1 cellular context compared by ENCODE assay signal in the genomic region with DNA sequence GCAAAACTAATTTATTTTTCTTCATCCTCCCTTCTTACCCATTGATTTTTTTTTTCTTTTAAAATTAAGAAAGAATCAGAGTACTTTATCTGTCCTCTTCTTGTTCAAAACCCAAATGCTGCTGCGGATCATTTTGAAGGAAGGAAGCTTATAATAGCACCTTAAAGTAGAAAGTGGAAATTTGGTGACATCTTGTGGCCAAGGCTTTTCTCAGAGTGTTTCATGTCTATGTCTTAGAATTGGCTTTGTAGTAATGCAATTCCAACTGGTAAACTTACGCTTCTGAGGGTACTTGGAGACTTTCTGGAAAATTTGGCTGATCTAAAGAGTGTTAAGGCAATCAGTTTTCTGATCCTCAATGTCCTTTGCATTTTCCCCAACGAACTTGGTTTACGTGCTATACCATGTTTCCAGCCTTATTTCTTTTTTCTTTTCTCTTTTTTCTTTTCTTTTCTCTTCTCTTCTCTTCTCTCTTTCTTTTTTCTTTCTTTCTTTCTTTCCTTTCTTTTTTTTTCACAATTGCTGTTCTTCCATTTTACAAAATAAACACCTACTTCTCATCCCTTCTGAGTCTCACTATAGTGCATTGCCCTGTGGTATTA.
TF ChIP-seq lines count a peak whose summit lies in the region.

No MANE protein-coding gene starts in this region.

TF ChIP-seq in GM23338, 12 proteins besides CTCF, POLR2A, EP300 and RAD21 (continued from another document):
- TF ChIP-seq, protein P1, sequence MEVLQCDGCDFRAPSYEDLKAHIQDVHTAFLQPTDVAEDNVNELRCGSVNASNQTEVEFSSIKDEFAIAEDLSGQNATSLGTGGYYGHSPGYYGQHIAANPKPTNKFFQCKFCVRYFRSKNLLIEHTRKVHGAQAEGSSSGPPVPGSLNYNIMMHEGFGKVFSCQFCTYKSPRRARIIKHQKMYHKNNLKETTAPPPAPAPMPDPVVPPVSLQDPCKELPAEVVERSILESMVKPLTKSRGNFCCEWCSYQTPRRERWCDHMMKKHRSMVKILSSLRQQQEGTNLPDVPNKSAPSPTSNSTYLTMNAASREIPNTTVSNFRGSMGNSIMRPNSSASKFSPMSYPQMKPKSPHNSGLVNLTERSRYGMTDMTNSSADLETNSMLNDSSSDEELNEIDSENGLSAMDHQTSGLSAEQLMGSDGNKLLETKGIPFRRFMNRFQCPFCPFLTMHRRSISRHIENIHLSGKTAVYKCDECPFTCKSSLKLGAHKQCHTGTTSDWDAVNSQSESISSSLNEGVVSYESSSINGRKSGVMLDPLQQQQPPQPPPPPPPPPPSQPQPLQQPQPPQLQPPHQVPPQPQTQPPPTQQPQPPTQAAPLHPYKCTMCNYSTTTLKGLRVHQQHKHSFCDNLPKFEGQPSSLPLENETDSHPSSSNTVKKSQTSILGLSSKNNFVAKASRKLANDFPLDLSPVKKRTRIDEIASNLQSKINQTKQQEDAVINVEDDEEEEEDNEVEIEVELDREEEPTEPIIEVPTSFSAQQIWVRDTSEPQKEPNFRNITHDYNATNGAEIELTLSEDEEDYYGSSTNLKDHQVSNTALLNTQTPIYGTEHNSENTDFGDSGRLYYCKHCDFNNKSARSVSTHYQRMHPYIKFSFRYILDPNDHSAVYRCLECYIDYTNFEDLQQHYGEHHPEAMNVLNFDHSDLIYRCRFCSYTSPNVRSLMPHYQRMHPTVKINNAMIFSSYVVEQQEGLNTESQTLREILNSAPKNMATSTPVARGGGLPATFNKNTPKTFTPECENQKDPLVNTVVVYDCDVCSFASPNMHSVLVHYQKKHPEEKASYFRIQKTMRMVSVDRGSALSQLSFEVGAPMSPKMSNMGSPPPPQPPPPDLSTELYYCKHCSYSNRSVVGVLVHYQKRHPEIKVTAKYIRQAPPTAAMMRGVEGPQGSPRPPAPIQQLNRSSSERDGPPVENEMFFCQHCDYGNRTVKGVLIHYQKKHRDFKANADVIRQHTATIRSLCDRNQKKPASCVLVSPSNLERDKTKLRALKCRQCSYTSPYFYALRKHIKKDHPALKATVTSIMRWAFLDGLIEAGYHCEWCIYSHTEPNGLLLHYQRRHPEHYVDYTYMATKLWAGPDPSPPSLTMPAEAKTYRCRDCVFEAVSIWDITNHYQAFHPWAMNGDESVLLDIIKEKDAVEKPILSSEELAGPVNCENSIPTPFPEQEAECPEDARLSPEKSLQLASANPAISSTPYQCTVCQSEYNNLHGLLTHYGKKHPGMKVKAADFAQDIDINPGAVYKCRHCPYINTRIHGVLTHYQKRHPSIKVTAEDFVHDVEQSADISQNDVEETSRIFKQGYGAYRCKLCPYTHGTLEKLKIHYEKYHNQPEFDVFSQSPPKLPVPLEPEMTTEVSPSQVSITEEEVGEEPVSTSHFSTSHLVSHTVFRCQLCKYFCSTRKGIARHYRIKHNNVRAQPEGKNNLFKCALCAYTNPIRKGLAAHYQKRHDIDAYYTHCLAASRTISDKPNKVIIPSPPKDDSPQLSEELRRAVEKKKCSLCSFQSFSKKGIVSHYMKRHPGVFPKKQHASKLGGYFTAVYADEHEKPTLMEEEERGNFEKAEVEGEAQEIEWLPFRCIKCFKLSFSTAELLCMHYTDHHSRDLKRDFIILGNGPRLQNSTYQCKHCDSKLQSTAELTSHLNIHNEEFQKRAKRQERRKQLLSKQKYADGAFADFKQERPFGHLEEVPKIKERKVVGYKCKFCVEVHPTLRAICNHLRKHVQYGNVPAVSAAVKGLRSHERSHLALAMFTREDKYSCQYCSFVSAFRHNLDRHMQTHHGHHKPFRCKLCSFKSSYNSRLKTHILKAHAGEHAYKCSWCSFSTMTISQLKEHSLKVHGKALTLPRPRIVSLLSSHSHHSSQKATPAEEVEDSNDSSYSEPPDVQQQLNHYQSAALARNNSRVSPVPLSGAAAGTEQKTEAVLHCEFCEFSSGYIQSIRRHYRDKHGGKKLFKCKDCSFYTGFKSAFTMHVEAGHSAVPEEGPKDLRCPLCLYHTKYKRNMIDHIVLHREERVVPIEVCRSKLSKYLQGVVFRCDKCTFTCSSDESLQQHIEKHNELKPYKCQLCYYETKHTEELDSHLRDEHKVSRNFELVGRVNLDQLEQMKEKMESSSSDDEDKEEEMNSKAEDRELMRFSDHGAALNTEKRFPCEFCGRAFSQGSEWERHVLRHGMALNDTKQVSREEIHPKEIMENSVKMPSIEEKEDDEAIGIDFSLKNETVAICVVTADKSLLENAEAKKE (CRISPR knock-in tag; IDR thresholded peaks at IDR 0.05), result no peak
- TF ChIP-seq ZNF331 (CRISPR knock-in tag; IDR thresholded peaks at IDR 0.05; ENCODE audit: low read depth), result no peak
- no peak for TF ChIP-seq STAT1 (IDR thresholded peaks at IDR 0.05; ENCODE audit: unreplicated experiment)
- TF ChIP-seq EZH2phosphoT487 (IDR thresholded peaks at IDR 0.05; ENCODE audit: unreplicated experiment), result no peak
- TF ChIP-seq JUNB (IDR thresholded peaks at IDR 0.05; ENCODE audit: unreplicated experiment), result no peak
- TF ChIP-seq, protein P2, sequence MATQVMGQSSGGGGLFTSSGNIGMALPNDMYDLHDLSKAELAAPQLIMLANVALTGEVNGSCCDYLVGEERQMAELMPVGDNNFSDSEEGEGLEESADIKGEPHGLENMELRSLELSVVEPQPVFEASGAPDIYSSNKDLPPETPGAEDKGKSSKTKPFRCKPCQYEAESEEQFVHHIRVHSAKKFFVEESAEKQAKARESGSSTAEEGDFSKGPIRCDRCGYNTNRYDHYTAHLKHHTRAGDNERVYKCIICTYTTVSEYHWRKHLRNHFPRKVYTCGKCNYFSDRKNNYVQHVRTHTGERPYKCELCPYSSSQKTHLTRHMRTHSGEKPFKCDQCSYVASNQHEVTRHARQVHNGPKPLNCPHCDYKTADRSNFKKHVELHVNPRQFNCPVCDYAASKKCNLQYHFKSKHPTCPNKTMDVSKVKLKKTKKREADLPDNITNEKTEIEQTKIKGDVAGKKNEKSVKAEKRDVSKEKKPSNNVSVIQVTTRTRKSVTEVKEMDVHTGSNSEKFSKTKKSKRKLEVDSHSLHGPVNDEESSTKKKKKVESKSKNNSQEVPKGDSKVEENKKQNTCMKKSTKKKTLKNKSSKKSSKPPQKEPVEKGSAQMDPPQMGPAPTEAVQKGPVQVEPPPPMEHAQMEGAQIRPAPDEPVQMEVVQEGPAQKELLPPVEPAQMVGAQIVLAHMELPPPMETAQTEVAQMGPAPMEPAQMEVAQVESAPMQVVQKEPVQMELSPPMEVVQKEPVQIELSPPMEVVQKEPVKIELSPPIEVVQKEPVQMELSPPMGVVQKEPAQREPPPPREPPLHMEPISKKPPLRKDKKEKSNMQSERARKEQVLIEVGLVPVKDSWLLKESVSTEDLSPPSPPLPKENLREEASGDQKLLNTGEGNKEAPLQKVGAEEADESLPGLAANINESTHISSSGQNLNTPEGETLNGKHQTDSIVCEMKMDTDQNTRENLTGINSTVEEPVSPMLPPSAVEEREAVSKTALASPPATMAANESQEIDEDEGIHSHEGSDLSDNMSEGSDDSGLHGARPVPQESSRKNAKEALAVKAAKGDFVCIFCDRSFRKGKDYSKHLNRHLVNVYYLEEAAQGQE (IDR thresholded peaks at IDR 0.05; ENCODE audit: unreplicated experiment), result no peak
- TF ChIP-seq, protein P3, sequence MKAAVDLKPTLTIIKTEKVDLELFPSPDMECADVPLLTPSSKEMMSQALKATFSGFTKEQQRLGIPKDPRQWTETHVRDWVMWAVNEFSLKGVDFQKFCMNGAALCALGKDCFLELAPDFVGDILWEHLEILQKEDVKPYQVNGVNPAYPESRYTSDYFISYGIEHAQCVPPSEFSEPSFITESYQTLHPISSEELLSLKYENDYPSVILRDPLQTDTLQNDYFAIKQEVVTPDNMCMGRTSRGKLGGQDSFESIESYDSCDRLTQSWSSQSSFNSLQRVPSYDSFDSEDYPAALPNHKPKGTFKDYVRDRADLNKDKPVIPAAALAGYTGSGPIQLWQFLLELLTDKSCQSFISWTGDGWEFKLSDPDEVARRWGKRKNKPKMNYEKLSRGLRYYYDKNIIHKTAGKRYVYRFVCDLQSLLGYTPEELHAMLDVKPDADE (IDR thresholded peaks at IDR 0.05), result no peak
- TF ChIP-seq ZNF114 (CRISPR knock-in tag; IDR thresholded peaks at IDR 0.05), result no peak
- TF ChIP-seq CREB1 (CRISPR knock-in tag; IDR thresholded peaks at IDR 0.05; ENCODE audit: low read depth), result no peak
